17 cellular contexts compared by ENCODE assay signal in genomic region chr3:102510663-102511062, GRCh38.
A peak's percentile ranks its signal among the peaks of the same experiment; 100 is the strongest.
DNase-seq lines count a peak whose midpoint lies in the region; ATAC-seq, FAIRE-seq and TF ChIP-seq lines count a peak whose summit lies in the region.
"Had no signal": no experiment of that assay in that cellular context is flagged by ENCODE, and none has a peak within 500 bp of the region (broad histone marks: within the 10 kb centered on the region; RNA-seq: fewer than 3 reads in every experiment).

No MANE protein-coding gene starts in this region.

- H3K4me1 Mint-ChIP-seq in activated CD4-positive, alpha-beta T cell treated with anti-CD3 and anti-CD28 coated beads, Interleukin-2, amount 10 ng/mL, durations not matched to agents 7 days and 5 days = no peaks in the 10 kb centered on the region
- H3K4me1 Mint-ChIP-seq: central memory CD8-positive, alpha-beta T cell had no signal

- H3K9me1 ChIP-seq in keratinocyte (ENCODE audit: control insufficient read depth, extremely low read depth, insufficient read depth, low read length) = no peaks in the 10 kb centered on the region

- no peak overlapping the region for H3K27ac Mint-ChIP-seq in activated CD4-positive, alpha-beta T cell treated with anti-CD3 and anti-CD28 coated beads, Interleukin-2, amount 10 ng/mL, durations not matched to agents 7 days and 5 days
- H3K27ac Mint-ChIP-seq: activated CD8-positive, alpha-beta T cell treated with anti-CD3 and anti-CD28 coated beads for 36 hours had no signal

- intact Hi-C loops in sciatic nerve (cut with DNase I) = no loop called here

- H3K36me3 ChIP-seq in MG63 (no peaks in the 10 kb centered on the region), keratinocyte (ENCODE audit: control insufficient read depth in 2 of 2, extremely low read depth in 1 of 2, insufficient read depth in 2 of 2, low read length in 2 of 2) (no peaks in the 10 kb centered on the region)

- no peak overlapping the region for H3K9ac ChIP-seq in keratinocyte (ENCODE audit: control insufficient read depth, extremely low read depth, insufficient read depth, low read length)

- no peaks in the 10 kb centered on the region for H3K79me2 ChIP-seq in keratinocyte (ENCODE audit: control insufficient read depth, insufficient read depth, low read length)

- H3K4me3 Mint-ChIP-seq in activated CD4-positive, alpha-beta T cell treated with anti-CD3 and anti-CD28 coated beads, Interleukin-2, amount 10 ng/mL, durations not matched to agents 7 days and 5 days = no peak overlapping the region
- H3K4me3 Mint-ChIP-seq: activated CD8-positive, alpha-beta T cell treated with anti-CD3 and anti-CD28 coated beads for 36 hours; central memory CD8-positive, alpha-beta T cell had no signal

- H3K9me3 Mint-ChIP-seq in activated CD4-positive, alpha-beta T cell treated with anti-CD3 and anti-CD28 coated beads, Interleukin-2, amount 10 ng/mL, durations not matched to agents 7 days and 5 days = no peaks in the 10 kb centered on the region
- H3K9me3 Mint-ChIP-seq: activated CD8-positive, alpha-beta T cell treated with anti-CD3 and anti-CD28 coated beads for 36 hours; central memory CD8-positive, alpha-beta T cell had no signal

- H3K4me1 ChIP-seq in keratinocyte (ENCODE audit: control insufficient read depth, extremely low read depth, insufficient read depth, low read length) = peaks cover 21% of the 10 kb centered on the region

- FAIRE-seq in keratinocyte (lab: Jason Lieb, UNC) = peak; percentile 71

- POLR2A ChIA-PET in RWPE1 (lab: Yijun Ruan, JAX; ENCODE audit: low non-redundant PET) = no interaction called here
- POLR2A ChIA-PET in activated CD4-positive, alpha-beta T cell treated with anti-CD3 and anti-CD28 coated beads, Interleukin-2, amount 10 ng/mL, durations not matched to agents 7 days and 5 days (lab: Charles Lee) = no interaction called here

- no peaks in the 10 kb centered on the region for H3K36me3 Mint-ChIP-seq in activated CD4-positive, alpha-beta T cell treated with anti-CD3 and anti-CD28 coated beads, Interleukin-2, amount 10 ng/mL, durations not matched to agents 7 days and 5 days (ENCODE audit: low read depth)

- H3K27me3 ChIP-seq in MG63 (no peaks in the 10 kb centered on the region), keratinocyte (ENCODE audit: control insufficient read depth, extremely low read depth, insufficient read depth, low read length) (no peaks in the 10 kb centered on the region)

- dilution Hi-C loops in keratinocyte (cut with MboI; ENCODE audit: extremely low pct_ligation_motif_present, low sequenced_read_pairs) = no loop called here

- peak; percentile 23 for DNase-seq in ELR (ENCODE audit: low read depth)
- peak; percentile 25 for DNase-seq in MG63
- peak; percentile 57 for DNase-seq in RWPE1 (ENCODE audit: low spot score)
- peak; percentile 38 for DNase-seq in keratinocyte (ENCODE audit: low read depth, low spot score)
- no peak for DNase-seq in sciatic nerve (ENCODE audit: low spot score)
- no peak for DNase-seq in activated CD4-positive, alpha-beta T cell treated with anti-CD3 and anti-CD28 coated beads, Interleukin-2, amount 10 ng/mL, durations not matched to agents 7 days and 5 days
- DNase-seq: activated CD8-positive, alpha-beta T cell treated with anti-CD3 and anti-CD28 coated beads for 36 hours; AML-193; effector CD4-positive, alpha-beta T cell; GF-D8; GOT3; MM.1S; PC-9 had no signal

- H3K27me3 Mint-ChIP-seq in activated CD4-positive, alpha-beta T cell treated with anti-CD3 and anti-CD28 coated beads, Interleukin-2, amount 10 ng/mL, durations not matched to agents 7 days and 5 days = peaks cover 7% of the 10 kb centered on the region

- H4K20me1 ChIP-seq in keratinocyte (ENCODE audit: control insufficient read depth, extremely low read depth, insufficient read depth, low read length) = no peaks in the 10 kb centered on the region

- H3K4me2 ChIP-seq in keratinocyte (ENCODE audit: control insufficient read depth, extremely low read depth, insufficient read depth, low read depth, low read length) = peak overlapping the region; percentile 38
- H3K4me2 ChIP-seq: PC-9 had no signal

- peak overlapping the region; percentile 24 for H2AFZ ChIP-seq in keratinocyte (ENCODE audit: control insufficient read depth, low read length)
- H2AFZ ChIP-seq: PC-9 had no signal

- no peak for TF ChIP-seq CTCF in RWPE1 (conservative IDR thresholded peaks at IDR 0.05; ENCODE audit: low read depth)
- TF ChIP-seq CTCF in keratinocyte (optimal IDR thresholded peaks at IDR 0.05 in 1 of 3, IDR thresholded peaks at IDR 0.05 in 1 of 3, conservative IDR thresholded peaks at IDR 0.05 in 1 of 3; ENCODE audit: extremely low read depth in 1 of 3, insufficient read depth in 2 of 3, low read length in 3 of 3) = no peak

- CTCF ChIA-PET in RWPE1 (lab: Yijun Ruan, JAX) = interaction anchor here (0.7 kb wide), 1 partner anchor 26 kb away, joined by 3 read pairs; no protein-coding TSS in a partner anchor
- CTCF ChIA-PET in activated CD4-positive, alpha-beta T cell treated with anti-CD3 and anti-CD28 coated beads, Interleukin-2, amount 10 ng/mL, durations not matched to agents 7 days and 5 days (lab: Charles Lee) = no interaction called here

- H3K27ac ChIP-seq in RWPE1 (no peak overlapping the region), keratinocyte (ENCODE audit: control insufficient read depth, insufficient read depth, low read length) (no peak overlapping the region)
- H3K27ac ChIP-seq: PC-9 had no signal

- ATAC-seq in sciatic nerve = no peak
- no peak for ATAC-seq in HG02870 (IDR thresholded peaks at IDR 0.05; ENCODE audit: unreplicated experiment)
- ATAC-seq in GM21526 (IDR thresholded peaks at IDR 0.05; ENCODE audit: low FRiP score, unreplicated experiment) = no peak
- ATAC-seq: activated CD8-positive, alpha-beta T cell treated with anti-CD3 and anti-CD28 coated beads for 36 hours had no signal

- no peak overlapping the region for H3K4me3 ChIP-seq in MG63
- no peak overlapping the region for H3K4me3 ChIP-seq in keratinocyte (ENCODE audit: control insufficient read depth in 2 of 3, extremely low read depth in 1 of 3, insufficient read depth in 2 of 3, low read depth in 1 of 3, low read length in 3 of 3)
- H3K4me3 ChIP-seq: PC-9, skin epidermis had no signal

- H3K9me3 ChIP-seq in MG63 (no peaks in the 10 kb centered on the region), keratinocyte (ENCODE audit: control insufficient read depth, low read depth, low read length) (no peaks in the 10 kb centered on the region)

Comparison
In these comparisons a context has a peak if more than half of its experiments do, and no peak if none do; other contexts are left out.
1. DNase-seq: peak in ELR (single experiment), MG63 (single experiment), RWPE1 (single experiment) and keratinocyte (single experiment); none in sciatic nerve (single experiment) and activated CD4-positive, alpha-beta T cell treated with anti-CD3 and anti-CD28 coated beads, Interleukin-2, amount 10 ng/mL, durations not matched to agents 7 days and 5 days (single experiment).